Comparison of ENCODE assay signal across 3 cellular contexts in genomic region chr1:115215110-115215509, GRCh38.
A peak's percentile ranks its signal among the peaks of the same experiment; 100 is the strongest.
TF ChIP-seq lines count a peak whose summit lies in the region.

No MANE protein-coding gene starts in this region.

TF ChIP-seq in SK-N-SH, 30 proteins besides CTCF, POLR2A, EP300 and RAD21:
- TF ChIP-seq USF1 (IDR thresholded peaks at IDR 0.05; ENCODE audit: borderline replicate concordance, low read depth) (peak; percentile 34; the same call in 1 of the 2 replicates), FOSL2 (IDR thresholded peaks at IDR 0.05; ENCODE audit: borderline replicate concordance, low read depth) (no peak)

TF ChIP-seq in SK-N-SH treated with all-trans-retinoic acid at 6 μM for 48 hours, 23 proteins besides CTCF, POLR2A, EP300 and RAD21 (continued from another document):
- TF ChIP-seq POU6F1 (CRISPR knock-in tag; IDR thresholded peaks at IDR 0.05; ENCODE audit: borderline replicate concordance, low read depth) (no peak), PATZ1 (CRISPR knock-in tag; IDR thresholded peaks at IDR 0.05; ENCODE audit: borderline replicate concordance) (no peak)

TF ChIP-seq in K562, 482 proteins besides CTCF, POLR2A, EP300 and RAD21 (continued from another document):
- no peak for TF ChIP-seq E2F1 (CRISPR knock-in tag; IDR thresholded peaks at IDR 0.05)
- TF ChIP-seq KHSRP (IDR thresholded peaks at IDR 0.05), result no peak
- TF ChIP-seq SP1 (CRISPR knock-in tag; IDR thresholded peaks at IDR 0.05), result no peak
- TF ChIP-seq MECOM (CRISPR knock-in tag; IDR thresholded peaks at IDR 0.05), result no peak
- peak; percentile 78 for TF ChIP-seq TFE3 (CRISPR knock-in tag; IDR thresholded peaks at IDR 0.05)
- no peak for TF ChIP-seq PTTG1 (tag; IDR thresholded peaks at IDR 0.05; ENCODE audit: low read depth)
- TF ChIP-seq POLR2G (IDR thresholded peaks at IDR 0.05; ENCODE audit: low read depth, low read length), result no peak
- no peak for TF ChIP-seq GTF2B (IDR thresholded peaks at IDR 0.05; ENCODE audit: extremely low read depth, insufficient read length)
- no peak for TF ChIP-seq ZNF318 (IDR thresholded peaks at IDR 0.05; ENCODE audit: borderline replicate concordance in 1 of 2, low read depth in 1 of 2)
- no peak for TF ChIP-seq STAG1 (CRISPR knock-in tag; IDR thresholded peaks at IDR 0.05; ENCODE audit: borderline replicate concordance)
- TF ChIP-seq ZNF592 (IDR thresholded peaks at IDR 0.05), result no peak
- no peak for TF ChIP-seq ZNF24 (IDR thresholded peaks at IDR 0.05)
- peak; percentile 20; the same call in 1 of the 2 replicates for TF ChIP-seq USF2 (CRISPR knock-in tag; IDR thresholded peaks at IDR 0.05)
- TF ChIP-seq TBL1XR1 (IDR thresholded peaks at IDR 0.05; ENCODE audit: low read length in 2 of 2), result no peak
- TF ChIP-seq CCAR2 (IDR thresholded peaks at IDR 0.05; ENCODE audit: low read depth, low read length), result no peak
- no peak for TF ChIP-seq POLR2AphosphoS2 (IDR thresholded peaks at IDR 0.05; ENCODE audit: low read length)
- peak; percentile 24; the same call in 1 of the 2 replicates for TF ChIP-seq RAD51 (IDR thresholded peaks at IDR 0.05; ENCODE audit: borderline replicate concordance, low read depth)
- TF ChIP-seq FOXA3 (CRISPR knock-in tag; conservative IDR thresholded peaks at IDR 0.05 in 1 of 2, IDR thresholded peaks at IDR 0.05 in 1 of 2), result no peak
